In genomic region chrX:117053260-117053659, GRCh38 we compare ENCODE assay signal across 28 cellular contexts.
"Had no signal": no experiment of that assay in that cellular context is flagged by ENCODE, and none has a peak within 500 bp of the region (broad histone marks: within the 10 kb centered on the region; RNA-seq: fewer than 3 reads in every experiment).

No MANE protein-coding gene starts in this region.

- H3K27ac ChIP-seq: neural progenitor cell, ovary, parathyroid adenoma, psoas muscle, skin epidermis, spleen, suprapubic skin, testis, tibial artery, transverse colon, upper lobe of right lung, uterus had no signal

- H3K36me3 ChIP-seq: neural progenitor cell, ovary, spleen, suprapubic skin, tibial artery, transverse colon, upper lobe of right lung, uterus had no signal

- ATAC-seq: natural killer cell; psoas muscle; right cardiac atrium; sciatic nerve; stimulated activated memory B cell treated with anti-CD40 and anti-IgM and Interleukin-4, amounts not matched to agents 10 μg/mL and 1 μg/mL and 100 μg/mL, for 72 hours; stimulated activated naive CD8-positive, alpha-beta T cell treated with anti-CD3 and anti-CD28 coated beads, Interleukin-15, amount 100 ng/mL, for 72 hours; stimulated activated naive CD8-positive, alpha-beta T cell treated with anti-CD3 and anti-CD28 coated beads, Interleukin-15, Interleukin-2, amounts not matched to agents 100 U/mL and 50 U/mL, for 24 hours; upper lobe of right lung had no signal

- H3K27me3 ChIP-seq: neural progenitor cell, ovary, spleen, suprapubic skin, testis, tibial artery, transverse colon, upper lobe of right lung, uterus had no signal

- H3K4me3 ChIP-seq: neural progenitor cell, ovary, psoas muscle, skin epidermis, smooth muscle cell, spleen, suprapubic skin, testis, tibial artery, transverse colon, upper lobe of right lung, uterus had no signal

- DNase-seq: natural killer cell; occipital lobe; ovary; posterior cingulate gyrus; psoas muscle; right cardiac atrium; spleen; stimulated activated CD4-positive, alpha-beta T cell treated with anti-CD3 and anti-CD28 coated beads, Interleukin-12 subunit alpha, Interleukin-12 subunit beta, amount 100 ng/mL, for 4 hours; stimulated activated CD4-positive, alpha-beta T cell treated with anti-CD3 and anti-CD28 coated beads, Interleukin-1b, Interleukin-23, amount 100 ng/mL, for 48 hours; stimulated activated CD4-positive, alpha-beta T cell treated with anti-CD3 and anti-CD28 coated beads, Interleukin-4, amount 100 ng/mL, for 1 hour; stimulated activated CD4-positive, alpha-beta T cell treated with anti-CD3 and anti-CD28 coated beads, Interleukin-4, amount 100 ng/mL, for 4 hours; stimulated activated CD8-positive, alpha-beta memory T cell treated with anti-CD3 and anti-CD28 coated beads, Interleukin-4, amount 100 ng/mL, for 48 hours; stimulated activated naive CD4-positive, alpha-beta T cell; stimulated activated naive CD8-positive, alpha-beta T cell treated with anti-CD3 and anti-CD28 coated beads, Interleukin-15, amount 100 ng/mL, for 72 hours; stimulated activated naive CD8-positive, alpha-beta T cell treated with anti-CD3 and anti-CD28 coated beads, Interleukin-15, Interleukin-2, amounts not matched to agents 100 U/mL and 50 U/mL, for 24 hours; substantia nigra; testis; tibial artery; transverse colon; upper lobe of right lung; uterus had no signal

- H3K79me2 ChIP-seq: parathyroid adenoma had no signal

- H3K4me2 ChIP-seq: neural progenitor cell, smooth muscle cell had no signal

- H2AFZ ChIP-seq: neural progenitor cell, parathyroid adenoma had no signal

- H3K9me3 ChIP-seq: ovary, suprapubic skin, testis, transverse colon, upper lobe of right lung had no signal

- H3K4me1 ChIP-seq: neural progenitor cell, parathyroid adenoma, psoas muscle, spleen, suprapubic skin, testis, tibial artery, transverse colon, upper lobe of right lung, uterus had no signal

- H3K9ac ChIP-seq: neural progenitor cell, parathyroid adenoma had no signal
